ENCODE assay signal across 25 cellular contexts in genomic region chr5:112310746-112311145, GRCh38.
"Had no signal": no experiment of that assay in that cellular context is flagged by ENCODE, and none has a peak within 500 bp of the region (broad histone marks: within the 10 kb centered on the region; RNA-seq: fewer than 3 reads in every experiment).

No MANE protein-coding gene starts in this region.

- H3K9me3 Mint-ChIP-seq: activated naive CD4-positive, alpha-beta T cell treated with anti-CD3 and anti-CD28 coated beads for 36 hours; activated T-cell treated with anti-CD3 and anti-CD28 coated beads, Interleukin-2, amount 50 U/mL, for 24 hours; activated T-helper 1 cell treated with anti-CD3 and anti-CD28 coated beads, Interleukin-12 subunit alpha, Interleukin-12 subunit beta, Interleukin-2, Interleukin-4 antibody, amounts not matched to agents 30 ng/mL and 10 ng/mL and 1 ng/mL, durations not matched to agents 14 hours and 24 hours and 36 hours; WTC11 had no signal

- H3K9ac ChIP-seq: KMS-11 had no signal

- H3K27ac ChIP-seq: KMS-11, Peyer's patch had no signal

- H3K4me1 Mint-ChIP-seq: T-helper 17 cell had no signal

- H3K4me2 ChIP-seq: KMS-11 had no signal

- H3K27ac Mint-ChIP-seq: activated CD8-positive, alpha-beta T cell treated with anti-CD3 and anti-CD28 coated beads, Interleukin-2, amount 10 ng/mL, durations not matched to agents 7 days and 5 days; activated naive CD4-positive, alpha-beta T cell treated with anti-CD3 and anti-CD28 coated beads for 36 hours; activated naive CD8-positive, alpha-beta T cell; activated T-cell treated with anti-CD3 and anti-CD28 coated beads, Interleukin-2, amount 50 U/mL, for 24 hours; activated T-helper 1 cell treated with anti-CD3 and anti-CD28 coated beads, Interleukin-12 subunit alpha, Interleukin-12 subunit beta, Interleukin-2, Interleukin-4 antibody, amounts not matched to agents 30 ng/mL and 10 ng/mL and 1 ng/mL, durations not matched to agents 14 hours and 24 hours and 36 hours; T-helper 17 cell had no signal

- DNase-seq: activated CD4-positive, alpha-beta T cell treated with anti-CD3 and anti-CD28 coated beads for 48 hours; activated CD4-positive, alpha-beta T cell treated with anti-CD3 and anti-CD28 coated beads, Interleukin-2, amount 50 U/mL, for 4 hours; activated CD4-positive, CD25-positive, alpha-beta regulatory T cell treated with anti-CD3 and anti-CD28 coated beads, Interleukin-2, amount 50 U/mL, for 72 hours; activated CD8-positive, alpha-beta memory T cell treated with anti-CD3 and anti-CD28 coated beads, Interleukin-2, amount 50 U/mL, for 48 hours; activated CD8-positive, alpha-beta T cell treated with anti-CD3 and anti-CD28 coated beads, Interleukin-2, amount 10 ng/mL, durations not matched to agents 7 days and 5 days; activated effector memory CD4-positive, alpha-beta T cell treated with anti-CD3 and anti-CD28 coated beads, Interleukin-2, amount 50 U/mL, for 16 hours; activated naive CD4-positive, alpha-beta T cell treated with anti-CD3 and anti-CD28 coated beads for 36 hours; activated T-cell treated with anti-CD3 and anti-CD28 coated beads, Interleukin-2, amount 50 U/mL, for 24 hours; amygdala; central memory CD4-positive, alpha-beta T cell; MM.1S; NCI-H1105; NCI-H1436; NCI-H1694 treated with DMSO at 0.1 percent for 48 hours; NCI-H2029 treated with DMSO at 0.1 percent for 48 hours; NCI-H446; NCI-H524; Peyer's patch; SIG-M5; T-helper 17 cell; T-helper 9 cell had no signal

- H3K4me3 ChIP-seq: Peyer's patch had no signal

- H3K27me3 ChIP-seq: Peyer's patch had no signal

- H3K36me3 ChIP-seq: Peyer's patch had no signal

- H3K4me3 Mint-ChIP-seq: activated CD8-positive, alpha-beta T cell treated with anti-CD3 and anti-CD28 coated beads, Interleukin-2, amount 10 ng/mL, durations not matched to agents 7 days and 5 days; activated naive CD4-positive, alpha-beta T cell treated with anti-CD3 and anti-CD28 coated beads for 36 hours; activated naive CD8-positive, alpha-beta T cell; activated T-cell treated with anti-CD3 and anti-CD28 coated beads, Interleukin-2, amount 50 U/mL, for 24 hours; activated T-helper 1 cell treated with anti-CD3 and anti-CD28 coated beads, Interleukin-12 subunit alpha, Interleukin-12 subunit beta, Interleukin-2, Interleukin-4 antibody, amounts not matched to agents 30 ng/mL and 10 ng/mL and 1 ng/mL, durations not matched to agents 14 hours and 24 hours and 36 hours; T-helper 17 cell; WTC11 had no signal

- H3K4me1 ChIP-seq: Peyer's patch had no signal

- H3K36me3 Mint-ChIP-seq: activated naive CD8-positive, alpha-beta T cell; WTC11 had no signal
